ENCODE assay signal across 1 cellular context in genomic region chr2:159615187-159615935, GRCh38.
A peak's percentile ranks its signal among the peaks of the same experiment; 100 is the strongest.
TF ChIP-seq lines count a peak whose summit lies in the region.

No MANE protein-coding gene starts in this region.

TF ChIP-seq in HepG2, 621 proteins besides CTCF, POLR2A, EP300 and RAD21 (continued from another document and continues in another):
- TF ChIP-seq, protein P1, sequence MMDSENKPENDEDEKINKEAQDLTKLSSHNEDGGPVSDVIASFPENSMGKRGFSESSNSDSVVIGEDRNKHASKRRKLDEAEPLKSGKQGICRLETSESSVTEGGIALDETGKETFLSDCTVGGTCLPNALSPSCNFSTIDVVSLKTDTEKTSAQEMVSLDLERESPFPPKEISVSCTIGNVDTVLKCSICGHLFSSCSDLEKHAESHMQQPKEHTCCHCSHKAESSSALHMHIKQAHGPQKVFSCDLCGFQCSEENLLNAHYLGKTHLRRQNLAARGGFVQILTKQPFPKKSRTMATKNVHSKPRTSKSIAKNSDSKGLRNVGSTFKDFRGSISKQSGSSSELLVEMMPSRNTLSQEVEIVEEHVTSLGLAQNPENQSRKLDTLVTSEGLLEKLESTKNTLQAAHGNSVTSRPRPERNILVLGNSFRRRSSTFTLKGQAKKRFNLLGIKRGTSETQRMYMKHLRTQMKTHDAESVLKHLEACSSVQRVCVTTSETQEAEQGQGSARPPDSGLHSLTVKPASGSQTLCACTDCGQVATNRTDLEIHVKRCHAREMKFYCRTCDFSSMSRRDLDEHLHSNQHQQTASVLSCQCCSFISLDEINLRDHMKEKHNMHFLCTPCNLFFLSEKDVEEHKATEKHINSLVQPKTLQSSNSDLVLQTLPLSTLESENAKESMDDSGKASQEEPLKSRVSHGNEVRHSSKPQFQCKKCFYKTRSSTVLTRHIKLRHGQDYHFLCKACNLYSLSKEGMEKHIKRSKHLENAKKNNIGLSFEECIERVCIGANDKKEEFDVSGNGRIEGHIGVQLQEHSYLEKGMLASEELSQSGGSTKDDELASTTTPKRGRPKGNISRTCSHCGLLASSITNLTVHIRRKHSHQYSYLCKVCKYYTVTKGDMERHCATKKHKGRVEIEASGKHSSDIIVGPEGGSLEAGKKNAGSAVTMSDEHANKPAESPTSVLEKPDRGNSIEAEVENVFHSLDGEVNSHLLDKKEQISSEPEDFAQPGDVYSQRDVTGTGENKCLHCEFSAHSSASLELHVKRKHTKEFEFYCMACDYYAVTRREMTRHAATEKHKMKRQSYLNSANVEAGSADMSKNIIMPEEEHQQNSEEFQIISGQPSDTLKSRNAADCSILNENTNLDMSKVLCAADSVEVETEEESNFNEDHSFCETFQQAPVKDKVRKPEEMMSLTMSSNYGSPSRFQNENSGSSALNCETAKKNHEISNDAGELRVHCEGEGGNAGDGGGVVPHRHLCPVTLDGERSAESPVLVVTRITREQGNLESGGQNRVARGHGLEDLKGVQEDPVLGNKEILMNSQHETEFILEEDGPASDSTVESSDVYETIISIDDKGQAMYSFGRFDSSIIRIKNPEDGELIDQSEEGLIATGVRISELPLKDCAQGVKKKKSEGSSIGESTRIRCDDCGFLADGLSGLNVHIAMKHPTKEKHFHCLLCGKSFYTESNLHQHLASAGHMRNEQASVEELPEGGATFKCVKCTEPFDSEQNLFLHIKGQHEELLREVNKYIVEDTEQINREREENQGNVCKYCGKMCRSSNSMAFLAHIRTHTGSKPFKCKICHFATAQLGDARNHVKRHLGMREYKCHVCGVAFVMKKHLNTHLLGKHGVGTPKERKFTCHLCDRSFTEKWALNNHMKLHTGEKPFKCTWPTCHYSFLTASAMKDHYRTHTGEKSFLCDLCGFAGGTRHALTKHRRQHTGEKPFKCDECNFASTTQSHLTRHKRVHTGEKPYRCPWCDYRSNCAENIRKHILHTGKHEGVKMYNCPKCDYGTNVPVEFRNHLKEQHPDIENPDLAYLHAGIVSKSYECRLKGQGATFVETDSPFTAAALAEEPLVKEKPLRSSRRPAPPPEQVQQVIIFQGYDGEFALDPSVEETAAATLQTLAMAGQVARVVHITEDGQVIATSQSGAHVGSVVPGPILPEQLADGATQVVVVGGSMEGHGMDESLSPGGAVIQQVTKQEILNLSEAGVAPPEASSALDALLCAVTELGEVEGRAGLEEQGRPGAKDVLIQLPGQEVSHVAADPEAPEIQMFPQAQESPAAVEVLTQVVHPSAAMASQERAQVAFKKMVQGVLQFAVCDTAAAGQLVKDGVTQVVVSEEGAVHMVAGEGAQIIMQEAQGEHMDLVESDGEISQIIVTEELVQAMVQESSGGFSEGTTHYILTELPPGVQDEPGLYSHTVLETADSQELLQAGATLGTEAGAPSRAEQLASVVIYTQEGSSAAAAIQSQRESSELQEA (CRISPR knock-in tag; IDR thresholded peaks at IDR 0.05; ENCODE audit: not compliant biosample characterization): no peak
- 0 out of 2 replicates have a peak, but pooled peaks have one; percentile 18 for TF ChIP-seq DMTF1 (CRISPR knock-in tag; IDR thresholded peaks at IDR 0.05)
- TF ChIP-seq TRIM24 (CRISPR knock-in tag; IDR thresholded peaks at IDR 0.05): 0 out of 2 replicates have a peak, but pooled peaks have one; percentile 37
- TF ChIP-seq THYN1 (CRISPR knock-in tag; IDR thresholded peaks at IDR 0.05; ENCODE audit: borderline replicate concordance, low read depth): peak; percentile 60; the same call in 1 of the 2 replicates
- TF ChIP-seq HMGXB3 (CRISPR knock-in tag; IDR thresholded peaks at IDR 0.05; ENCODE audit: borderline replicate concordance): no peak
- TF ChIP-seq HMGA1 (CRISPR knock-in tag; conservative IDR thresholded peaks at IDR 0.05): no peak
- TF ChIP-seq RARG (CRISPR knock-in tag; IDR thresholded peaks at IDR 0.05; ENCODE audit: low read depth): 0 out of 2 replicates have a peak, but pooled peaks have one; percentile 14
- no peak; the same call in 1 of the 2 replicates for TF ChIP-seq IRF9 (CRISPR knock-in tag; IDR thresholded peaks at IDR 0.05; ENCODE audit: borderline replicate concordance)
- TF ChIP-seq SOX13 (IDR thresholded peaks at IDR 0.05): no peak
- peak in 1 of 2 experiments; percentile 52; a peak in 2 of 4 replicates for TF ChIP-seq SOX13 (CRISPR knock-in tag; conservative IDR thresholded peaks at IDR 0.05 in 1 of 2, IDR thresholded peaks at IDR 0.05 in 1 of 2)
- TF ChIP-seq ZZZ3 (CRISPR knock-in tag; IDR thresholded peaks at IDR 0.05; ENCODE audit: borderline replicate concordance): no peak
- 0 out of 2 replicates have a peak, but pooled peaks have one; percentile 53 for TF ChIP-seq ZNF747 (CRISPR knock-in tag; IDR thresholded peaks at IDR 0.05; ENCODE audit: borderline replicate concordance)
- no peak; the same call in 1 of the 2 replicates for TF ChIP-seq MEF2D (CRISPR knock-in tag; IDR thresholded peaks at IDR 0.05)
- peak; percentile 54; the same call in 1 of the 2 replicates for TF ChIP-seq HNF4G (IDR thresholded peaks at IDR 0.05; ENCODE audit: borderline replicate concordance, low read depth, low read length)
- TF ChIP-seq HNF4G (CRISPR knock-in tag; IDR thresholded peaks at IDR 0.05; ENCODE audit: borderline replicate concordance, low read depth): 0 out of 2 replicates have a peak, but pooled peaks have one; percentile 9
- TF ChIP-seq ZNF780A (CRISPR knock-in tag; IDR thresholded peaks at IDR 0.05): 0 out of 2 replicates have a peak, but pooled peaks have one; percentile 65
- no peak for TF ChIP-seq SNAI1 (CRISPR knock-in tag; IDR thresholded peaks at IDR 0.05; ENCODE audit: borderline replicate concordance)
- TF ChIP-seq, protein P2, sequence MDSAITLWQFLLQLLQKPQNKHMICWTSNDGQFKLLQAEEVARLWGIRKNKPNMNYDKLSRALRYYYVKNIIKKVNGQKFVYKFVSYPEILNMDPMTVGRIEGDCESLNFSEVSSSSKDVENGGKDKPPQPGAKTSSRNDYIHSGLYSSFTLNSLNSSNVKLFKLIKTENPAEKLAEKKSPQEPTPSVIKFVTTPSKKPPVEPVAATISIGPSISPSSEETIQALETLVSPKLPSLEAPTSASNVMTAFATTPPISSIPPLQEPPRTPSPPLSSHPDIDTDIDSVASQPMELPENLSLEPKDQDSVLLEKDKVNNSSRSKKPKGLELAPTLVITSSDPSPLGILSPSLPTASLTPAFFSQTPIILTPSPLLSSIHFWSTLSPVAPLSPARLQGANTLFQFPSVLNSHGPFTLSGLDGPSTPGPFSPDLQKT (CRISPR knock-in tag; IDR thresholded peaks at IDR 0.05; ENCODE audit: borderline replicate concordance): no peak
- TF ChIP-seq ZNF333 (CRISPR knock-in tag; IDR thresholded peaks at IDR 0.05; ENCODE audit: borderline replicate concordance): peak; percentile 20; the same call in 1 of the 2 replicates
- peak; percentile 54 for TF ChIP-seq FOXA3 (CRISPR knock-in tag; IDR thresholded peaks at IDR 0.05)
- TF ChIP-seq HDAC2 (CRISPR knock-in tag; IDR thresholded peaks at IDR 0.05): no peak; the same call in 1 of the 2 replicates
- TF ChIP-seq, protein P3, sequence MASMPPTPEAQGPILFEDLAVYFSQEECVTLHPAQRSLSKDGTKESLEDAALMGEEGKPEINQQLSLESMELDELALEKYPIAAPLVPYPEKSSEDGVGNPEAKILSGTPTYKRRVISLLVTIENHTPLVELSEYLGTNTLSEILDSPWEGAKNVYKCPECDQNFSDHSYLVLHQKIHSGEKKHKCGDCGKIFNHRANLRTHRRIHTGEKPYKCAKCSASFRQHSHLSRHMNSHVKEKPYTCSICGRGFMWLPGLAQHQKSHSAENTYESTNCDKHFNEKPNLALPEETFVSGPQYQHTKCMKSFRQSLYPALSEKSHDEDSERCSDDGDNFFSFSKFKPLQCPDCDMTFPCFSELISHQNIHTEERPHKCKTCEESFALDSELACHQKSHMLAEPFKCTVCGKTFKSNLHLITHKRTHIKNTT (CRISPR knock-in tag; IDR thresholded peaks at IDR 0.05): no peak
- no peak for TF ChIP-seq MZF1 (CRISPR knock-in tag; IDR thresholded peaks at IDR 0.05; ENCODE audit: borderline replicate concordance)
- peak; percentile 65; the same call in 1 of the 2 replicates for TF ChIP-seq ZNF563 (CRISPR knock-in tag; IDR thresholded peaks at IDR 0.05)
- no peak for TF ChIP-seq FOXM1 (CRISPR knock-in tag; IDR thresholded peaks at IDR 0.05)
- TF ChIP-seq NFKB2 (CRISPR knock-in tag; IDR thresholded peaks at IDR 0.05; ENCODE audit: borderline replicate concordance): peak; percentile 60; the same call in 1 of the 2 replicates
- no peak for TF ChIP-seq ZNF530 (CRISPR knock-in tag; IDR thresholded peaks at IDR 0.05; ENCODE audit: low read depth)
- TF ChIP-seq HIVEP1 (CRISPR knock-in tag; IDR thresholded peaks at IDR 0.05): peak; percentile 23; the same call in 1 of the 2 replicates
- TF ChIP-seq, protein P4, sequence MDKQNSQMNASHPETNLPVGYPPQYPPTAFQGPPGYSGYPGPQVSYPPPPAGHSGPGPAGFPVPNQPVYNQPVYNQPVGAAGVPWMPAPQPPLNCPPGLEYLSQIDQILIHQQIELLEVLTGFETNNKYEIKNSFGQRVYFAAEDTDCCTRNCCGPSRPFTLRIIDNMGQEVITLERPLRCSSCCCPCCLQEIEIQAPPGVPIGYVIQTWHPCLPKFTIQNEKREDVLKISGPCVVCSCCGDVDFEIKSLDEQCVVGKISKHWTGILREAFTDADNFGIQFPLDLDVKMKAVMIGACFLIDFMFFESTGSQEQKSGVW (CRISPR knock-in tag; IDR thresholded peaks at IDR 0.05; ENCODE audit: borderline replicate concordance): no peak
- TF ChIP-seq U2AF1 (optimal IDR thresholded peaks at IDR 0.05; ENCODE audit: low read depth, low read length): no peak
- TF ChIP-seq ZNF101 (CRISPR knock-in tag; IDR thresholded peaks at IDR 0.05; ENCODE audit: borderline replicate concordance, low read depth): 0 out of 2 replicates have a peak, but pooled peaks have one; percentile 22
- no peak for TF ChIP-seq RELA (CRISPR knock-in tag; IDR thresholded peaks at IDR 0.05)
